1 cellular context compared by ENCODE assay signal in genomic region chr10:78566216-78567135, GRCh38.
TF ChIP-seq lines count a peak whose summit lies in the region.

No MANE protein-coding gene starts in this region.

TF ChIP-seq in K562, 482 proteins besides CTCF, POLR2A, EP300 and RAD21:
- TF ChIP-seq ZNF589 (CRISPR knock-in tag; IDR thresholded peaks at IDR 0.05; ENCODE audit: low read depth) (no peak), C11orf30 (IDR thresholded peaks at IDR 0.05; ENCODE audit: low read depth) (peak; percentile 23; the same call in 1 of the 2 replicates), ZNF316 (IDR thresholded peaks at IDR 0.05) (peak; percentile 50; the same call in 1 of the 2 replicates), MAFK (IDR thresholded peaks at IDR 0.05; ENCODE audit: low read length) (peak; percentile 41; the same call in 1 of the 2 replicates)
